Comparison of ENCODE assay signal across 16 cellular contexts in genomic region chr18:25736516-25736915, GRCh38.
"Had no signal": no experiment of that assay in that cellular context is flagged by ENCODE, and none has a peak within 500 bp of the region (broad histone marks: within the 10 kb centered on the region; RNA-seq: fewer than 3 reads in every experiment).

No MANE protein-coding gene starts in this region.

- H3K36me3 ChIP-seq: left lung, neutrophil had no signal

- H3K4me1 ChIP-seq: left lung had no signal

- ATAC-seq: activated CD8-positive, alpha-beta T cell treated with anti-CD3 and anti-CD28 coated beads for 36 hours; activated naive CD4-positive, alpha-beta T cell treated with anti-CD3 and anti-CD28 coated beads, Interleukin-2, amount 50 U/mL, for 72 hours; left lung; mucosa of descending colon; naive thymus-derived CD8-positive, alpha-beta T cell; stimulated activated memory B cell treated with anti-CD40 and anti-IgM and Interleukin-4, amounts not matched to agents 10 μg/mL and 1 μg/mL and 100 μg/mL, for 72 hours; T-helper 17 cell; WTC11 had no signal

- H3K4me3 Mint-ChIP-seq: activated CD8-positive, alpha-beta T cell treated with anti-CD3 and anti-CD28 coated beads for 36 hours; naive thymus-derived CD8-positive, alpha-beta T cell; stimulated activated memory B cell treated with anti-CD40 and anti-IgM and Interleukin-4, amounts not matched to agents 10 μg/mL and 1 μg/mL and 100 μg/mL, for 72 hours; T-helper 17 cell; WTC11 had no signal

- H3K9me3 ChIP-seq: left lung, mucosa of descending colon, neutrophil had no signal

- H3K27ac Mint-ChIP-seq: activated CD8-positive, alpha-beta T cell treated with anti-CD3 and anti-CD28 coated beads for 36 hours; activated naive CD4-positive, alpha-beta T cell treated with anti-CD3 and anti-CD28 coated beads, Interleukin-2, amount 50 U/mL, for 72 hours; naive thymus-derived CD8-positive, alpha-beta T cell; stimulated activated memory B cell treated with anti-CD40 and anti-IgM and Interleukin-4, amounts not matched to agents 10 μg/mL and 1 μg/mL and 100 μg/mL, for 72 hours; T-helper 17 cell; WTC11 had no signal

- H3K4me1 Mint-ChIP-seq: naive thymus-derived CD8-positive, alpha-beta T cell; stimulated activated memory B cell treated with anti-CD40 and anti-IgM and Interleukin-4, amounts not matched to agents 10 μg/mL and 1 μg/mL and 100 μg/mL, for 72 hours; T-helper 17 cell had no signal

- H3K36me3 Mint-ChIP-seq: activated naive CD4-positive, alpha-beta T cell treated with anti-CD3 and anti-CD28 coated beads, Interleukin-2, amount 50 U/mL, for 72 hours; naive thymus-derived CD8-positive, alpha-beta T cell; stimulated activated memory B cell treated with anti-CD40 and anti-IgM and Interleukin-4, amounts not matched to agents 10 μg/mL and 1 μg/mL and 100 μg/mL, for 72 hours had no signal

- H3K27me3 ChIP-seq: left lung, neutrophil had no signal

- H3K4me3 ChIP-seq: left lung, mucosa of descending colon had no signal

- H3K27me3 Mint-ChIP-seq: stimulated activated memory B cell treated with anti-CD40 and anti-IgM and Interleukin-4, amounts not matched to agents 10 μg/mL and 1 μg/mL and 100 μg/mL, for 72 hours had no signal

- H3K9me3 Mint-ChIP-seq: activated CD8-positive, alpha-beta T cell treated with anti-CD3 and anti-CD28 coated beads for 36 hours had no signal

- H3K27ac ChIP-seq: epithelial cell of prostate, left lung, neutrophil had no signal

- DNase-seq: activated CD4-positive, alpha-beta T cell treated with anti-CD3 and anti-CD28 coated beads for 4 hours; activated CD8-positive, alpha-beta T cell treated with anti-CD3 and anti-CD28 coated beads for 36 hours; activated effector memory CD4-positive, alpha-beta T cell treated with anti-CD3 and anti-CD28 coated beads, Interleukin-2, amount 50 U/mL, for 16 hours; activated T-cell treated with anti-CD3 and anti-CD28 coated beads, Interleukin-2, amount 50 U/mL, for 48 hours; amniotic stem cell; islet precursor cell; left lung; mucosa of descending colon; naive thymus-derived CD8-positive, alpha-beta T cell; stimulated activated CD4-positive, alpha-beta T cell treated with anti-CD3 and anti-CD28 coated beads, Interleukin-2, amount 100 ng/mL, for 48 hours; T-helper 17 cell had no signal
